ENCODE assay signal across 8 cellular contexts in the genomic region with DNA sequence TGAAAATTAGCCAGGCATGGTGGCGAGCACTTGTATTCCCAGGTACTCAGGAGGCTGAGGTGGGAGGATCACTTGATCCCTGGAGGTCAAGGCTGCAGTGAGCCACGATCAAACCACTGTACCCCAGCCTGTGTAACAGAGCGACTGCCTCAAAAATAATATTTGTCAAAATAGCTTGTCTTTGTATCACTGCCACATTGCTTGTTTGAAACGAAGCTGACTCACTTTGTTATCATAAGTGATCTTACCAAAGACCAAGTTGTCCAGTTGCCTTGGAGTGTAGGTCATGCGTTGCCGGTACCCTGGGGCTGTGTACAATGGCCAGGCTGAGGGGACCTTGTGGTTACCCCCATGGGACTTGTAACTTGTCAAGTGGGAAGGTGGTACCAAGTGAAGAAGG. TPM values are rescaled to one million over a fixed set of nuclear protein-coding genes. Genes with fewer than 3 reads are reported as not detected.
DNase-seq lines count a peak whose midpoint lies in the region; ATAC-seq, FAIRE-seq and TF ChIP-seq lines count a peak whose summit lies in the region.
"Not testable (repeated sequence)": the region's sequence is repeated elsewhere in the genome, so short reads cannot be mapped to it uniquely, and the experiment has no call there.

No MANE protein-coding gene starts in this region.

- not testable (repeated sequence) for H3K4me3 ChIP-seq in Panc1 (ENCODE audit: low read depth in 2 of 2, low read length in 2 of 2); astrocyte of the spinal cord (ENCODE audit: low read depth, low read length); fibroblast of pulmonary artery (replicated peaks; ENCODE audit: low read depth, low read length); HepG2 (replicated peaks in 1 of 3; ENCODE audit: insufficient read depth in 1 of 3, low read depth in 2 of 3, low read length in 3 of 3); upper lobe of left lung

- peaks cover 36% of the 10 kb centered on the region for H3K79me2 ChIP-seq in HepG2 (ENCODE audit: insufficient read depth, low read length)

- CTCF ChIA-PET in Panc1 (lab: Charles Lee); HepG2 (lab: Yijun Ruan, JAX; ENCODE audit: low intra/inter-chr PET ratio, low total read pairs): not testable (repeated sequence)

- not testable (repeated sequence) for TF ChIP-seq POLR2A in HepG2 (IDR thresholded peaks at IDR 0.05; ENCODE audit: insufficient read depth in 1 of 2, low read depth in 2 of 2, low read length in 2 of 2); upper lobe of left lung (IDR thresholded peaks at IDR 0.05)

- not testable (repeated sequence) for TF ChIP-seq EP300 in HepG2 (IDR thresholded peaks at IDR 0.05; ENCODE audit: low read depth in 2 of 2, low read length in 2 of 2); HepG2 (CRISPR knock-in tag; IDR thresholded peaks at IDR 0.05; ENCODE audit: borderline replicate concordance); upper lobe of left lung (IDR thresholded peaks at IDR 0.05)

- not testable (repeated sequence) for BruUV-seq in Panc1 (replicated peaks; lab: Mats Ljungman, UMichigan); HepG2 (replicated peaks; lab: Mats Ljungman, UMichigan)

- peak; percentile 17 for DNase-seq in AG08396 (ENCODE audit: low spot score)
- peak; percentile 34 for DNase-seq in HCEC 1CT
- not testable (repeated sequence) for DNase-seq in Panc1 (ENCODE audit: low read depth, low spot score); HepG2 (ENCODE audit: low spot score); upper lobe of left lung
- peak; percentile 55 for DNase-seq in astrocyte of the spinal cord (ENCODE audit: low read depth, low spot score)
- DNase-seq in dedifferentiated amniotic fluid mesenchymal stem cell (ENCODE audit: extremely low spot score) = peak; percentile 14
- peak; percentile 13 for DNase-seq in fibroblast of pulmonary artery (ENCODE audit: low read depth)

- not testable (repeated sequence) for H3K27me3 ChIP-seq in Panc1 (ENCODE audit: control insufficient read depth, insufficient read depth, low read length); HepG2 (ENCODE audit: control insufficient read depth in 1 of 2, insufficient read depth in 2 of 2, low read length in 2 of 2); upper lobe of left lung

- not testable (repeated sequence) for H3K4me1 ChIP-seq in Panc1 (ENCODE audit: control insufficient read depth, insufficient read depth, low read length); HepG2 (ENCODE audit: insufficient read depth, low read length); upper lobe of left lung

- H3K27ac ChIP-seq in Panc1 (ENCODE audit: low read length); HepG2 (ENCODE audit: extremely low read length, insufficient read depth, low read length); upper lobe of left lung: not testable (repeated sequence)

- intact Hi-C loops in Panc1 (cut with micrococcal nuclease; ENCODE audit: unreplicated experiment); HepG2 (cut with micrococcal nuclease; ENCODE audit: unreplicated experiment): not testable (repeated sequence)

- not testable (repeated sequence) for H2AFZ ChIP-seq in HepG2 (ENCODE audit: low read length)

- H3K4me2 ChIP-seq in HepG2 (ENCODE audit: low read depth, low read length) = not testable (repeated sequence)

- TF ChIP-seq CTCF in Panc1 (IDR thresholded peaks at IDR 0.05); astrocyte of the spinal cord (IDR thresholded peaks at IDR 0.05; ENCODE audit: low read depth, low read length); fibroblast of pulmonary artery (IDR thresholded peaks at IDR 0.05; ENCODE audit: low read length, missing control alignments); HepG2 (CRISPR knock-in tag; IDR thresholded peaks at IDR 0.05); upper lobe of left lung (IDR thresholded peaks at IDR 0.05): not testable (repeated sequence)

- 82% methylated on average over 6 of the region's 6 CpGs for WGBS in HepG2 (ENCODE audit: low lambda C conversion rate)
- WGBS in upper lobe of left lung, 2 donors = 81 to 91% methylated on average over 6 of the region's 6 CpGs

- not testable (repeated sequence) for H3K9me3 ChIP-seq in Panc1 (ENCODE audit: control insufficient read depth, insufficient read depth, low read depth, low read length); HepG2 (ENCODE audit: low read length); upper lobe of left lung

- not testable (repeated sequence) for H4K20me1 ChIP-seq in HepG2 (ENCODE audit: insufficient read depth, low read length)

- FAIRE-seq in HepG2 (lab: Jason Lieb, UNC) = not testable (repeated sequence)

- POLR2A ChIA-PET in Panc1 (lab: Charles Lee); HepG2 (lab: Yijun Ruan, JAX): not testable (repeated sequence)

- H3K9ac ChIP-seq in HepG2 (ENCODE audit: insufficient read depth, low read depth, low read length) = not testable (repeated sequence)

- in situ Hi-C loops in Panc1 (cut with HindIII; ENCODE audit: low pct_unique_long_range_greater_than_20kb, low sequenced_read_pairs); astrocyte of the spinal cord (cut with HindIII; ENCODE audit: low sequenced_read_pairs); HepG2 (cut with HindIII; ENCODE audit: extremely low pct_ligation_motif_present, low pct_unique_long_range_greater_than_20kb): not testable (repeated sequence)

- not testable (repeated sequence) for H3K36me3 ChIP-seq in Panc1 (ENCODE audit: control insufficient read depth, insufficient read depth, low read length)
- H3K36me3 ChIP-seq in HepG2 (replicated peaks in 1 of 2; ENCODE audit: control insufficient read depth in 1 of 2, insufficient read depth in 2 of 2, low read length in 2 of 2) (peaks cover 5 to 22% of the 10 kb centered on the region in 2 experiments; a peak in 4 of 5 replicates), upper lobe of left lung (peaks cover 5 to 21% (median 12%) of the 10 kb centered on the region in 4 donors)

- TF ChIP-seq RAD21 in HepG2 (CRISPR knock-in tag; IDR thresholded peaks at IDR 0.05) = not testable (repeated sequence)

- ATAC-seq in Panc1 (peak; percentile 79), HepG2 (peak; percentile 35), upper lobe of left lung (ENCODE audit: low FRiP score in 2 of 2) (peak; percentile 22 to 49)

RNA-seq across cellular contexts. Expression of a gene that starts 21.9 kb away (rescaled TPM):
- total RNA-seq in Panc1 (2021; ENCODE audit: unreplicated experiment) = 103 TPM
- 73.7 TPM for polyA plus RNA-seq in Panc1 (2012; ENCODE audit: insufficient read length)
- total RNA-seq in HepG2 (2016; rRNA removed; fragmentation: Illumina TruSeq; extraction: Trizol) = 169 and 249 TPM in 2 replicates
- 29.3 and 30.1 TPM in 2 replicates for total RNA-seq in HepG2 (2016; cell fraction: cytosol; rRNA removed; fragmentation: Illumina TruSeq; extraction: Trizol; ENCODE audit: low read depth)
- 167 and 227 TPM in 2 replicates for total RNA-seq in HepG2 (2016; cell fraction: insoluble cytoplasmic fraction; rRNA removed; fragmentation: Illumina TruSeq; extraction: Trizol)
- total RNA-seq in HepG2 (2016; cell fraction: membrane; rRNA removed; fragmentation: Illumina TruSeq; extraction: Trizol) = 76.3 and 82.8 TPM in 2 replicates
- 116 and 122 TPM in 2 replicates for total RNA-seq in HepG2 (2016; cell fraction: nucleus; rRNA removed; fragmentation: Illumina TruSeq; extraction: Trizol)
- 123 and 133 TPM in 2 replicates for polyA plus RNA-seq in HepG2 (2011; rRNA removed)
- 73.0 and 84.6 TPM in 2 replicates for polyA plus RNA-seq in HepG2 (2011; cell fraction: cytosol; rRNA removed)
- polyA plus RNA-seq in HepG2 (2011; cell fraction: nucleus; rRNA removed) = 157 and 195 TPM in 2 replicates
- 92.3 and 114 TPM in 2 replicates for polyA plus RNA-seq in HepG2 (2012)
- polyA plus RNA-seq in HepG2 (2016; cell fraction: cytosol; fragmentation: Illumina TruSeq; extraction: Trizol; ENCODE audit: low read depth) = 11.7 and 12.8 TPM in 2 replicates
- polyA plus RNA-seq in HepG2 (2016; cell fraction: insoluble cytoplasmic fraction; fragmentation: Illumina TruSeq; extraction: Trizol; ENCODE audit: low read depth) = 160 and 180 TPM in 2 replicates
- polyA plus RNA-seq in HepG2 (2016; cell fraction: membrane; fragmentation: Illumina TruSeq; extraction: Trizol; ENCODE audit: low read depth) = 34.7 and 36.5 TPM in 2 replicates
- polyA plus RNA-seq in HepG2 (2016; cell fraction: nucleus; fragmentation: Illumina TruSeq; extraction: Trizol; ENCODE audit: insufficient read depth, low read depth) = 194 and 214 TPM in 2 replicates
- polyA minus RNA-seq in HepG2 (2011; rRNA and poly(A)+ RNA removed; ENCODE audit: low replicate concordance) = 160 and 261 TPM in 2 replicates
- 82.4 and 91.4 TPM in 2 replicates for polyA minus RNA-seq in HepG2 (2011; cell fraction: cytosol; rRNA and poly(A)+ RNA removed)
- 115 and 127 TPM in 2 replicates for polyA minus RNA-seq in HepG2 (2011; cell fraction: nucleus; rRNA and poly(A)+ RNA removed)
- total RNA-seq in upper lobe of left lung = 100 to 1,000 TPM in 2 of 6 donors, 10 to 100 TPM in 4; 67.1 to 148 (median 85.2) TPM

RNA-seq across cellular contexts. Expression of a gene that starts 59.2 kb away (rescaled TPM):
- total RNA-seq in Panc1 (2021; ENCODE audit: unreplicated experiment) (71.5 TPM), HepG2 (2016; rRNA removed; fragmentation: Illumina TruSeq; extraction: Trizol) (41.8 and 58.3 TPM in 2 replicates), upper lobe of left lung (10 to 100 TPM; 28.5 to 40.3 (median 36.1) TPM)
- 52.9 TPM for polyA plus RNA-seq in Panc1 (2012; ENCODE audit: insufficient read length)
- 386 and 399 TPM in 2 replicates for total RNA-seq in HepG2 (2016; cell fraction: cytosol; rRNA removed; fragmentation: Illumina TruSeq; extraction: Trizol; ENCODE audit: low read depth)
- total RNA-seq in HepG2 (2016; cell fraction: insoluble cytoplasmic fraction; rRNA removed; fragmentation: Illumina TruSeq; extraction: Trizol) = 38.1 and 61.2 TPM in 2 replicates
- total RNA-seq in HepG2 (2016; cell fraction: membrane; rRNA removed; fragmentation: Illumina TruSeq; extraction: Trizol) = 288 and 302 TPM in 2 replicates
- total RNA-seq in HepG2 (2016; cell fraction: nucleus; rRNA removed; fragmentation: Illumina TruSeq; extraction: Trizol) = 23.6 and 28.1 TPM in 2 replicates
- polyA plus RNA-seq in HepG2 (2011; rRNA removed) = 103 and 135 TPM in 2 replicates
- 76.3 and 86.4 TPM in 2 replicates for polyA plus RNA-seq in HepG2 (2011; cell fraction: cytosol; rRNA removed)
- polyA plus RNA-seq in HepG2 (2011; cell fraction: nucleus; rRNA removed) = 51.6 and 57.1 TPM in 2 replicates
- polyA plus RNA-seq in HepG2 (2012) = 58.2 and 65.1 TPM in 2 replicates
- 580 and 583 TPM in 2 replicates for polyA plus RNA-seq in HepG2 (2016; cell fraction: cytosol; fragmentation: Illumina TruSeq; extraction: Trizol; ENCODE audit: low read depth)
- polyA plus RNA-seq in HepG2 (2016; cell fraction: insoluble cytoplasmic fraction; fragmentation: Illumina TruSeq; extraction: Trizol; ENCODE audit: low read depth) = 56.0 and 59.7 TPM in 2 replicates
- polyA plus RNA-seq in HepG2 (2016; cell fraction: membrane; fragmentation: Illumina TruSeq; extraction: Trizol; ENCODE audit: low read depth) = 344 and 370 TPM in 2 replicates
- polyA plus RNA-seq in HepG2 (2016; cell fraction: nucleus; fragmentation: Illumina TruSeq; extraction: Trizol; ENCODE audit: insufficient read depth, low read depth) = 59.0 and 59.9 TPM in 2 replicates
- polyA minus RNA-seq in HepG2 (2011; rRNA and poly(A)+ RNA removed; ENCODE audit: low replicate concordance) = 45.2 and 119 TPM in 2 replicates
- polyA minus RNA-seq in HepG2 (2011; cell fraction: cytosol; rRNA and poly(A)+ RNA removed) = 55.7 and 63.7 TPM in 2 replicates
- 36.7 and 38.4 TPM in 2 replicates for polyA minus RNA-seq in HepG2 (2011; cell fraction: nucleus; rRNA and poly(A)+ RNA removed)

RNA-seq across cellular contexts. Expression of a gene that starts 59.5 kb away (rescaled TPM):
- total RNA-seq in Panc1 (2021; ENCODE audit: unreplicated experiment) = 126 TPM
- 93.2 TPM for polyA plus RNA-seq in Panc1 (2012; ENCODE audit: insufficient read length)
- 36.2 and 75.9 TPM in 2 replicates for total RNA-seq in HepG2 (2016; rRNA removed; fragmentation: Illumina TruSeq; extraction: Trizol)
- 34.0 and 35.5 TPM in 2 replicates for total RNA-seq in HepG2 (2016; cell fraction: cytosol; rRNA removed; fragmentation: Illumina TruSeq; extraction: Trizol; ENCODE audit: low read depth)
- 30.0 and 79.6 TPM in 2 replicates for total RNA-seq in HepG2 (2016; cell fraction: insoluble cytoplasmic fraction; rRNA removed; fragmentation: Illumina TruSeq; extraction: Trizol)
- total RNA-seq in HepG2 (2016; cell fraction: membrane; rRNA removed; fragmentation: Illumina TruSeq; extraction: Trizol) = 24.9 and 29.8 TPM in 2 replicates
- 104 and 124 TPM in 2 replicates for total RNA-seq in HepG2 (2016; cell fraction: nucleus; rRNA removed; fragmentation: Illumina TruSeq; extraction: Trizol)
- polyA plus RNA-seq in HepG2 (2011; rRNA removed) = 183 and 205 TPM in 2 replicates
- polyA plus RNA-seq in HepG2 (2011; cell fraction: cytosol; rRNA removed) = 51.3 and 61.8 TPM in 2 replicates
- polyA plus RNA-seq in HepG2 (2011; cell fraction: nucleus; rRNA removed) = 924 and 979 TPM in 2 replicates
- polyA plus RNA-seq in HepG2 (2012) = 192 and 342 TPM in 2 replicates
- 11.9 and 14.0 TPM in 2 replicates for polyA plus RNA-seq in HepG2 (2016; cell fraction: cytosol; fragmentation: Illumina TruSeq; extraction: Trizol; ENCODE audit: low read depth)
- polyA plus RNA-seq in HepG2 (2016; cell fraction: insoluble cytoplasmic fraction; fragmentation: Illumina TruSeq; extraction: Trizol; ENCODE audit: low read depth) = 44.5 and 55.7 TPM in 2 replicates
- 21.0 and 26.0 TPM in 2 replicates for polyA plus RNA-seq in HepG2 (2016; cell fraction: membrane; fragmentation: Illumina TruSeq; extraction: Trizol; ENCODE audit: low read depth)
- 410 and 416 TPM in 2 replicates for polyA plus RNA-seq in HepG2 (2016; cell fraction: nucleus; fragmentation: Illumina TruSeq; extraction: Trizol; ENCODE audit: insufficient read depth, low read depth)
- 19.4 and 69.4 TPM in 2 replicates for polyA minus RNA-seq in HepG2 (2011; rRNA and poly(A)+ RNA removed; ENCODE audit: low replicate concordance)
- polyA minus RNA-seq in HepG2 (2011; cell fraction: cytosol; rRNA and poly(A)+ RNA removed) = 20.8 and 23.0 TPM in 2 replicates
- 224 and 250 TPM in 2 replicates for polyA minus RNA-seq in HepG2 (2011; cell fraction: nucleus; rRNA and poly(A)+ RNA removed)
- total RNA-seq in upper lobe of left lung = 100 to 1,000 TPM in 2 of 6 donors, 10 to 100 TPM in 4; 49.3 to 189 (median 79.1) TPM
